1 cellular context compared by ENCODE assay signal in genomic region chr9:7799234-7799933, GRCh38.
TF ChIP-seq lines count a peak whose summit lies in the region.

DMAC1 (minus strand) TSS chr9:7799778; CDS start chr9:7799734, 44 bp downstream.

TF ChIP-seq in GM12878, 131 proteins besides CTCF, POLR2A, EP300 and RAD21 (continued from another document and continues in another):
- TF ChIP-seq ZNF687 (IDR thresholded peaks at IDR 0.05): peak; percentile 53; the same call in 1 of the 2 replicates
- TF ChIP-seq SIN3A (IDR thresholded peaks at IDR 0.05; ENCODE audit: low read depth, low read length): peak; percentile 61; the same call in 1 of the 2 replicates
- TF ChIP-seq USF2 (IDR thresholded peaks at IDR 0.05; ENCODE audit: borderline replicate concordance, low read depth, low read length): peak; percentile 67
- 0 out of 2 replicates have a peak, but pooled peaks have one; percentile 35 for TF ChIP-seq GATAD2B (conservative IDR thresholded peaks at IDR 0.05; ENCODE audit: low read depth)
- TF ChIP-seq GABPA (IDR thresholded peaks at IDR 0.05; ENCODE audit: low read depth): peak; percentile 89
- TF ChIP-seq MXI1 (IDR thresholded peaks at IDR 0.05; ENCODE audit: low read depth, low read length): peak; percentile 66
- no peak for TF ChIP-seq FOXM1 (IDR thresholded peaks at IDR 0.05; ENCODE audit: low read depth, low read length)
- peak; percentile 85 for TF ChIP-seq ZBTB40 (IDR thresholded peaks at IDR 0.05; ENCODE audit: borderline replicate concordance)
- no peak for TF ChIP-seq WRNIP1 (IDR thresholded peaks at IDR 0.05; ENCODE audit: borderline replicate concordance, low read depth, low read length)
- peak; percentile 84 for TF ChIP-seq IKZF1 (conservative IDR thresholded peaks at IDR 0.05)
- peak; percentile 73 to 74 for TF ChIP-seq EGR1 (IDR thresholded peaks at IDR 0.05; ENCODE audit: borderline replicate concordance in 1 of 2, low read depth in 2 of 2, low read length in 2 of 2)
- peak; percentile 76; the same call in 1 of the 2 replicates for TF ChIP-seq TARDBP (IDR thresholded peaks at IDR 0.05; ENCODE audit: borderline replicate concordance)
- peak; percentile 76; the same call in 1 of the 2 replicates for TF ChIP-seq POLR2AphosphoS2 (IDR thresholded peaks at IDR 0.05; ENCODE audit: low read depth, low read length)
- TF ChIP-seq CBX3 (IDR thresholded peaks at IDR 0.05; ENCODE audit: borderline replicate concordance, low read depth): no peak
- peak; percentile 39; the same call in 1 of the 2 replicates for TF ChIP-seq NR2C1 (IDR thresholded peaks at IDR 0.05)
- TF ChIP-seq TAF1 (IDR thresholded peaks at IDR 0.05; ENCODE audit: borderline replicate concordance, low read depth, low read length): peak; percentile 58; the same call in 1 of the 2 replicates
- peak; percentile 33 for TF ChIP-seq RELB (IDR thresholded peaks at IDR 0.05; ENCODE audit: low read depth)
- peak; percentile 58; the same call in 1 of the 2 replicates for TF ChIP-seq ATF3 (IDR thresholded peaks at IDR 0.05; ENCODE audit: borderline replicate concordance, extremely low read depth, low read depth, low read length)
- TF ChIP-seq POU2F2 (IDR thresholded peaks at IDR 0.05; ENCODE audit: borderline replicate concordance, low read depth, low read length): no peak
- TF ChIP-seq CHD2 (IDR thresholded peaks at IDR 0.05; ENCODE audit: borderline replicate concordance, low read depth, low read length): peak; percentile 43
- TF ChIP-seq ESRRA (IDR thresholded peaks at IDR 0.05; ENCODE audit: low read length): no peak
- TF ChIP-seq HCFC1 (IDR thresholded peaks at IDR 0.05; ENCODE audit: low read length): peak; percentile 94
- TF ChIP-seq SMAD5 (IDR thresholded peaks at IDR 0.05; ENCODE audit: low read depth): no peak; the same call in 1 of the 2 replicates
- TF ChIP-seq ZBTB11 (CRISPR knock-in tag; IDR thresholded peaks at IDR 0.05): peak; percentile 22; the same call in 1 of the 2 replicates
- TF ChIP-seq SIX5 (IDR thresholded peaks at IDR 0.05; ENCODE audit: low read depth, low read length, severe bottlenecking): peak; percentile 92
- TF ChIP-seq BCL3 (IDR thresholded peaks at IDR 0.05; ENCODE audit: borderline replicate concordance, insufficient read depth, low read depth, low read length, poor library complexity, severe bottlenecking): peak; percentile 3
- peak; percentile 79 for TF ChIP-seq ELK1 (IDR thresholded peaks at IDR 0.05; ENCODE audit: low read depth, low read length)
- peak; percentile 85 for TF ChIP-seq PML (IDR thresholded peaks at IDR 0.05; ENCODE audit: low read length)
- TF ChIP-seq IKZF2 (IDR thresholded peaks at IDR 0.05): peak in 1 of 2 experiments; percentile 34; a peak in 1 of 4 replicates
- no peak for TF ChIP-seq HDAC2 (IDR thresholded peaks at IDR 0.05)
- TF ChIP-seq MLLT1 (IDR thresholded peaks at IDR 0.05): 0 out of 2 replicates have a peak, but pooled peaks have one; percentile 33
- no peak for TF ChIP-seq NFIC (IDR thresholded peaks at IDR 0.05; ENCODE audit: low read depth, low read length)
- peak in 1 of 2 experiments; percentile 40; a peak in 1 of 4 replicates for TF ChIP-seq ETV6 (conservative IDR thresholded peaks at IDR 0.05 in 1 of 2, IDR thresholded peaks at IDR 0.05 in 1 of 2; ENCODE audit: borderline replicate concordance in 1 of 2, low read depth in 1 of 2)
- 0 out of 2 replicates have a peak, but pooled peaks have one; percentile 46 for TF ChIP-seq ZBED1 (IDR thresholded peaks at IDR 0.05; ENCODE audit: borderline replicate concordance)
- peak; percentile 64 for TF ChIP-seq MYC (IDR thresholded peaks at IDR 0.05; ENCODE audit: insufficient read depth, insufficient read length, insufficient replicate concordance, low read length, severe bottlenecking)
- TF ChIP-seq CREB1 (IDR thresholded peaks at IDR 0.05; ENCODE audit: low read depth): peak; percentile 91
- peak; percentile 87 for TF ChIP-seq CREM (IDR thresholded peaks at IDR 0.05; ENCODE audit: low read depth)
- TF ChIP-seq RAD51 (IDR thresholded peaks at IDR 0.05): peak; percentile 87
- TF ChIP-seq BHLHE40 (IDR thresholded peaks at IDR 0.05; ENCODE audit: borderline replicate concordance in 1 of 2, low read depth in 2 of 2, low read length in 1 of 2): peak; percentile 16 to 78; a peak in 2 of 4 replicates
- no peak for TF ChIP-seq BRCA1 (IDR thresholded peaks at IDR 0.05; ENCODE audit: low read depth, low read length)
- TF ChIP-seq MAX (IDR thresholded peaks at IDR 0.05; ENCODE audit: low read depth, low read length): peak; percentile 82
